ENCODE assay signal across 15 cellular contexts in genomic region chr13:105033999-105034398, GRCh38.
DNase-seq lines count a peak whose midpoint lies in the region; ATAC-seq, FAIRE-seq and TF ChIP-seq lines count a peak whose summit lies in the region.
"Had no signal": no experiment of that assay in that cellular context is flagged by ENCODE, and none has a peak within 500 bp of the region (broad histone marks: within the 10 kb centered on the region; RNA-seq: fewer than 3 reads in every experiment).

No MANE protein-coding gene starts in this region.

- H2BK15ac ChIP-seq in H1 (ENCODE audit: low read length) = no peak overlapping the region
- no peak overlapping the region for H2BK15ac ChIP-seq in mesendoderm (replicated peaks; ENCODE audit: low read depth)

- H3K9me3 Mint-ChIP-seq in GM23338 = no peaks in the 10 kb centered on the region

- no peaks in the 10 kb centered on the region for H4K20me1 ChIP-seq in GM23338 (replicated peaks; ENCODE audit: insufficient read depth)
- H4K20me1 ChIP-seq in PC-9 (ENCODE audit: insufficient read depth) = no peaks in the 10 kb centered on the region
- no peaks in the 10 kb centered on the region for H4K20me1 ChIP-seq in H1 (replicated peaks in 1 of 2; ENCODE audit: control insufficient read depth in 1 of 2, insufficient read depth in 2 of 2, low read length in 2 of 2)
- H4K20me1 ChIP-seq: BLaER1 had no signal

- H3K79me1 ChIP-seq in H1 (ENCODE audit: low read depth, low read length) = no peaks in the 10 kb centered on the region
- H3K79me1 ChIP-seq in mesendoderm (ENCODE audit: low read length) = no peaks in the 10 kb centered on the region

- TF ChIP-seq EP300 in H1 (IDR thresholded peaks at IDR 0.05; ENCODE audit: borderline replicate concordance in 1 of 2, low read depth in 2 of 2, low read length in 2 of 2) = no peak

- H3K27ac ChIP-seq in GM23338 (ENCODE audit: low read depth) = no peak overlapping the region
- no peak overlapping the region for H3K27ac ChIP-seq in PC-9
- no peak overlapping the region for H3K27ac ChIP-seq in H1 (ENCODE audit: low read depth, low read length)
- H3K27ac ChIP-seq in mesendoderm (ENCODE audit: low read depth, low read length) = no peak overlapping the region
- H3K27ac ChIP-seq: BLaER1, KMS-11 had no signal

- FAIRE-seq in H1 (lab: Jason Lieb, UNC) = no peak
- FAIRE-seq: GM12891, HepG2, HTR-8/SVneo had no signal

- H3K27me3 ChIP-seq in GM23338 (ENCODE audit: insufficient read depth) = no peaks in the 10 kb centered on the region
- H3K27me3 ChIP-seq in PC-9 (ENCODE audit: insufficient read depth, low read depth) = no peaks in the 10 kb centered on the region
- no peaks in the 10 kb centered on the region for H3K27me3 ChIP-seq in H1 (replicated peaks in 1 of 4; ENCODE audit: control insufficient read depth in 3 of 4, extremely low read depth in 1 of 4, insufficient read depth in 3 of 4, low read length in 3 of 4)
- H3K27me3 ChIP-seq in mesendoderm (ENCODE audit: insufficient read depth, low read length, poor library complexity) = no peaks in the 10 kb centered on the region
- H3K27me3 ChIP-seq: BLaER1 had no signal

- no peak overlapping the region for H3K27ac Mint-ChIP-seq in GM23338

- TF ChIP-seq RAD21 in H1 (IDR thresholded peaks at IDR 0.05 in 1 of 2, conservative IDR thresholded peaks at IDR 0.05 in 1 of 2; ENCODE audit: low read depth in 2 of 2, low read length in 2 of 2) = no peak

- H3K4me1 Mint-ChIP-seq in GM23338 = peaks cover 22% of the 10 kb centered on the region

- intact Hi-C loops in PC-9 (cut with micrococcal nuclease; ENCODE audit: unreplicated experiment) = no loop called here

- peak overlapping the region; percentile 72; the same call in 1 of the 2 replicates for H2AFZ ChIP-seq in GM23338
- 0 out of 2 replicates have a peak overlapping the region, but pooled peaks have one; percentile 14 for H2AFZ ChIP-seq in PC-9
- peak overlapping the region; percentile 87 for H2AFZ ChIP-seq in H1 (ENCODE audit: low read length)

- H3K23me2 ChIP-seq in H1 (ENCODE audit: low read depth, low read length) = no peaks in the 10 kb centered on the region

- POLR2A ChIA-PET in PC-9 (lab: Charles Lee; ENCODE audit: unreplicated experiment) = no interaction called here
- POLR2A ChIA-PET in H1 (lab: Charles Lee; ENCODE audit: partially characterized antibody) = no interaction called here

- H3K9ac ChIP-seq in H1 (replicated peaks in 1 of 4; ENCODE audit: extremely low read depth in 1 of 4, low read depth in 3 of 4, low read length in 3 of 4) (no peak overlapping the region), mesendoderm (ENCODE audit: low read length) (no peak overlapping the region)
- H3K9ac ChIP-seq: BLaER1, KMS-11 had no signal

- H3F3A ChIP-seq in GM23338 (replicated peaks; ENCODE audit: low read depth) (no peaks in the 10 kb centered on the region), PC-9 (ENCODE audit: insufficient read depth, low read depth) (no peaks in the 10 kb centered on the region)

- H3K9me2 ChIP-seq in GM23338 (ENCODE audit: insufficient read depth) = peaks cover 2% of the 10 kb centered on the region; the same call in 1 of the 2 replicates
- H3K9me2 ChIP-seq in PC-9 (ENCODE audit: insufficient read depth) = no peaks in the 10 kb centered on the region

- H3K36me3 Mint-ChIP-seq in GM23338 (ENCODE audit: low read depth) = no peaks in the 10 kb centered on the region

- H3K4ac ChIP-seq in H1 (replicated peaks; ENCODE audit: insufficient read length, low read depth, low read length) (no peak overlapping the region), mesendoderm (ENCODE audit: low read depth, low read length) (no peak overlapping the region)

- H3K4me2 ChIP-seq in GM23338 (0 out of 2 replicates have a peak overlapping the region, but pooled peaks have one; percentile 31), PC-9 (no peak overlapping the region), H1 (ENCODE audit: insufficient read depth in 1 of 2, low read depth in 2 of 2, low read length in 2 of 2) (no peak overlapping the region), mesendoderm (ENCODE audit: low read length) (no peak overlapping the region)
- H3K4me2 ChIP-seq: BLaER1, KMS-11 had no signal

- no peak overlapping the region for H2BK12ac ChIP-seq in H1 (ENCODE audit: low read depth, low read length)

- H3K56ac ChIP-seq in H1 (replicated peaks; ENCODE audit: insufficient read length, low read depth, low read length) (no peak overlapping the region), mesendoderm (ENCODE audit: low read length) (no peak overlapping the region)

- no peaks in the 10 kb centered on the region for H3K9me3 ChIP-seq in PC-9 (ENCODE audit: insufficient read depth, low read depth)
- no peaks in the 10 kb centered on the region for H3K9me3 ChIP-seq in H1 (ENCODE audit: insufficient read depth in 2 of 2, low read depth in 1 of 2, low read length in 1 of 2)

- H3K14ac ChIP-seq in H1 (ENCODE audit: insufficient read length) = no peak overlapping the region

- H3K27me3 Mint-ChIP-seq in GM23338 (ENCODE audit: insufficient read depth, low read depth, poor library complexity) = peaks cover 2% of the 10 kb centered on the region

- H4K8ac ChIP-seq in H1 (ENCODE audit: extremely low read depth, insufficient read depth, low read length) (no peak overlapping the region), mesendoderm (ENCODE audit: low read depth, low read length) (no peak overlapping the region)

- H2AK5ac ChIP-seq in H1 (ENCODE audit: low read depth, low read length) (no peak overlapping the region), mesendoderm (ENCODE audit: low read length) (no peak overlapping the region)

- no peak overlapping the region for H3K18ac ChIP-seq in H1 (ENCODE audit: extremely low read depth, low read length)
- H3K18ac ChIP-seq in mesendoderm (ENCODE audit: low read length) = no peak overlapping the region

- BruUV-seq in PC-9 (replicated peaks; lab: Mats Ljungman, UMichigan) = no TSS peak

- no peak for TF ChIP-seq POLR2A in H1 (IDR thresholded peaks at IDR 0.05; ENCODE audit: control extremely low read depth in 1 of 2, low read depth in 2 of 2, low read length in 2 of 2)

- CTCF ChIA-PET in PC-9 (lab: Charles Lee) = interaction anchor here (0.7 kb wide), 1 partner anchor 1310 kb away, joined by 3 read pairs; no protein-coding TSS in a partner anchor
- CTCF ChIA-PET in H1 (lab: Charles Lee; ENCODE audit: partially characterized antibody) = interaction anchor here (0.7 to 1.0 kb wide), 2 partner anchors 14 to 20 kb away, joined by 3 to 5 read pairs; no protein-coding TSS in a partner anchor

- H4K5ac ChIP-seq in H1 (ENCODE audit: insufficient read length, low read depth, low read length) = no peak overlapping the region
- no peak overlapping the region for H4K5ac ChIP-seq in mesendoderm (ENCODE audit: low read length)

- ATAC-seq in GM23338 (peak; percentile 65), HG02588 (IDR thresholded peaks at IDR 0.05; ENCODE audit: unreplicated experiment) (no peak), GM18520 (IDR thresholded peaks at IDR 0.05; ENCODE audit: unreplicated experiment) (no peak)
- ATAC-seq: HepG2 had no signal

- no peaks in the 10 kb centered on the region for H3K36me3 ChIP-seq in GM23338 (ENCODE audit: insufficient read depth)
- H3K36me3 ChIP-seq in PC-9 (ENCODE audit: low read depth) = no peaks in the 10 kb centered on the region
- H3K36me3 ChIP-seq in H1 (ENCODE audit: control insufficient read depth in 2 of 4, insufficient read depth in 4 of 4, low read length in 3 of 4) = no peaks in the 10 kb centered on the region
- no peaks in the 10 kb centered on the region for H3K36me3 ChIP-seq in mesendoderm (ENCODE audit: control insufficient read depth, insufficient read depth, low read length)
- H3K36me3 ChIP-seq: BLaER1 had no signal

- TF ChIP-seq CTCF in GM23338 (conservative IDR thresholded peaks at IDR 0.05; ENCODE audit: low read depth in 2 of 2) = no peak
- TF ChIP-seq CTCF in PC-9 (conservative IDR thresholded peaks at IDR 0.05) = no peak
- no peak for TF ChIP-seq CTCF in H1 (IDR thresholded peaks at IDR 0.05; ENCODE audit: control extremely low read depth in 1 of 3, insufficient read depth in 1 of 3, low read depth in 1 of 3, low read length in 3 of 3)

- peak; percentile 16 for DNase-seq in GM23338 (ENCODE audit: low spot score)
- no peak for DNase-seq in PC-9
- no peak for DNase-seq in H1 (ENCODE audit: low read depth in 1 of 2, low spot score in 2 of 2)
- peak; percentile 54 for DNase-seq in mesendoderm
- DNase-seq in NCI-H1048 (lab: John Stamatoyannopoulos, UW) = no peak
- DNase-seq: 8988T, AML-193, H7 had no signal

- no peak overlapping the region for H3K4me3 ChIP-seq in GM23338
- H3K4me3 ChIP-seq in PC-9 = no peak overlapping the region
- no peak overlapping the region for H3K4me3 ChIP-seq in H1 (ENCODE audit: extremely low read depth in 1 of 4, insufficient read depth in 2 of 4, low read depth in 3 of 4, low read length in 4 of 4)
- no peak overlapping the region for H3K4me3 ChIP-seq in mesendoderm (ENCODE audit: low read length)
- H3K4me3 ChIP-seq: BLaER1 had no signal

- H3K79me2 ChIP-seq in GM23338 (replicated peaks; ENCODE audit: insufficient read depth) = no peaks in the 10 kb centered on the region
- no peaks in the 10 kb centered on the region for H3K79me2 ChIP-seq in PC-9 (ENCODE audit: low read depth)
- H3K79me2 ChIP-seq in H1 (ENCODE audit: control insufficient read depth in 1 of 2, insufficient read depth in 2 of 2, low read length in 2 of 2) = no peaks in the 10 kb centered on the region
- H3K79me2 ChIP-seq in mesendoderm (ENCODE audit: control insufficient read depth, insufficient read depth, low read length) = no peaks in the 10 kb centered on the region

- WGBS in H1 (ENCODE audit: extremely low coverage in 1 of 2, insufficient coverage in 1 of 2, insufficient read length in 1 of 2, insufficient replicate concordance in 2 of 2, low coverage in 1 of 2, low lambda C conversion rate in 2 of 2, missing lambda C conversion rate in 1 of 2), 2 experiments = 88% methylated on average over 2 of the region's 2 CpGs; no CpG with 5 or more reads in 1 of the 2 experiments
- no CpG with 5 or more reads among the region's 2 CpGs for WGBS in mesendoderm (ENCODE audit: extremely low coverage, insufficient coverage, low lambda C conversion rate)

- H2BK5ac ChIP-seq in H1 (ENCODE audit: low read depth, low read length) (no peak overlapping the region), mesendoderm (ENCODE audit: low read length) (no peak overlapping the region)

- H3K23ac ChIP-seq in H1 (ENCODE audit: insufficient read length) (no peak overlapping the region), mesendoderm (ENCODE audit: low read length) (no peak overlapping the region)

- H4K91ac ChIP-seq in H1 (replicated peaks; ENCODE audit: insufficient read length, low read length) = no peak overlapping the region

- no peak overlapping the region for H3K4me3 Mint-ChIP-seq in GM23338

- H2BK20ac ChIP-seq in H1 (ENCODE audit: low read length) = no peak overlapping the region

- no peak overlapping the region for H2BK120ac ChIP-seq in H1 (replicated peaks; ENCODE audit: low read depth, low read length)
- H2BK120ac ChIP-seq in mesendoderm (ENCODE audit: low read depth, low read length) = no peak overlapping the region

- H3K4me1 ChIP-seq in GM23338 (ENCODE audit: insufficient read depth) (peaks cover 31% of the 10 kb centered on the region), PC-9 (replicated peaks; ENCODE audit: insufficient read depth) (no peaks in the 10 kb centered on the region), H1 (replicated peaks in 1 of 4; ENCODE audit: control insufficient read depth in 3 of 4, insufficient read depth in 4 of 4, low read length in 3 of 4) (peaks cover 0 to 15% (median 2%) of the 10 kb centered on the region in 4 experiments; a peak in 2 of 7 replicates), mesendoderm (ENCODE audit: control insufficient read depth, low read depth, low read length) (no peaks in the 10 kb centered on the region)
- H3K4me1 ChIP-seq: BLaER1 had no signal

Comparison
In these comparisons a context has a peak if more than half of its experiments do, and no peak if none do; other contexts are left out.
1. DNase-seq: peak in GM23338 (single experiment) and mesendoderm (single experiment); none in PC-9 (0 of 2), H1 (0 of 2) and NCI-H1048 (single experiment).
2. H2AFZ ChIP-seq: peak in every context shown above with its lines; median percentile 87 in H1; 72 in GM23338; 14 in PC-9.